ENCODE assay signal across 19 cellular contexts in the genomic region with DNA sequence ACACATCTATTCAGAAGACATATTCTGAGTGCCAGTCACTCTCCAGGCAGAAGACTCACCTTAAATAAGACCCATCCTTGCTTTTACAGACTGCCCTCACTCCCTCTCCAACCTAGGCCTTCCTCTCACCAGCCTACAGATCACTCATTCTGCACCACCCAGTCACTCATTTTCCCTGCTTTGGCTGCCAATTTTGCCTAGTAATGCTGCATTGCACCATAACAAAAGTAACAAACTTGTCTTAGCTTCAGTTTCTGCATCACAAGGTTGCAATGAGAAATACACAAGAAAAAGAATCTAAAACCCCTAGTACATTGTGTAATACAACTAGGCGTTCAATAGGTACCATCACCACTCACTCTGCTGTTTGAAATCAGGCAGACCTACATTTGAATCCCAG.
DNase-seq lines count a peak whose midpoint lies in the region; TF ChIP-seq lines count a peak whose summit lies in the region.
"Had no signal": no experiment of that assay in that cellular context is flagged by ENCODE, and none has a peak within 500 bp of the region (broad histone marks: within the 10 kb centered on the region; RNA-seq: fewer than 3 reads in every experiment).

No MANE protein-coding gene starts in this region.

- H3K4me2 ChIP-seq in mammary epithelial cell (ENCODE audit: insufficient read depth, low read depth, low read length): no peak overlapping the region
- H3K4me2 ChIP-seq: SK-N-SH had no signal

- H3K36me3 ChIP-seq in mammary epithelial cell (ENCODE audit: insufficient read depth, low read length): no peaks in the 10 kb centered on the region
- H3K36me3 ChIP-seq: BE2C, Peyer's patch had no signal

- 64% methylated on average over 1 of the region's 1 CpG for WGBS in mammary epithelial cell (ENCODE audit: low coverage, missing lambda C conversion rate)

- no peaks in the 10 kb centered on the region for H4K20me1 ChIP-seq in mammary epithelial cell (ENCODE audit: insufficient read depth, low read length)

- TF ChIP-seq CTCF in MCF 10A (IDR thresholded peaks at IDR 0.05; ENCODE audit: unreplicated experiment): no peak
- no peak for TF ChIP-seq CTCF in mammary epithelial cell (conservative IDR thresholded peaks at IDR 0.05 in 1 of 2, IDR thresholded peaks at IDR 0.05 in 1 of 2; ENCODE audit: extremely low read depth in 1 of 2, insufficient read depth in 1 of 2, low read depth in 1 of 2, low read length in 2 of 2)
- TF ChIP-seq CTCF in epithelial cell of proximal tubule (conservative IDR thresholded peaks at IDR 0.05; ENCODE audit: low read depth, low read length): no peak
- TF ChIP-seq CTCF in type B pancreatic cell (conservative IDR thresholded peaks at IDR 0.05): no peak

- H3K9me3 ChIP-seq in mammary epithelial cell (replicated peaks; ENCODE audit: insufficient read depth, low read length): no peaks in the 10 kb centered on the region
- H3K9me3 ChIP-seq: BE2C, Peyer's patch, SK-N-SH had no signal

- CTCF ChIA-PET in MCF 10A (lab: Yijun Ruan, JAX): no interaction called here
- CTCF ChIA-PET in mammary epithelial cell (lab: Charles Lee; ENCODE audit: low non-redundant PET): no interaction called here

- H3K9me3 Mint-ChIP-seq in MCF 10A (ENCODE audit: unreplicated experiment) (no peaks in the 10 kb centered on the region), type B pancreatic cell (peaks cover 6% of the 10 kb centered on the region)

- H3K4me3 Mint-ChIP-seq in MCF 10A (ENCODE audit: unreplicated experiment) (no peak overlapping the region), type B pancreatic cell (no peak overlapping the region)
- H3K4me3 Mint-ChIP-seq: CD14-positive monocyte had no signal

- DNase-seq in MCF 10A (ENCODE audit: unreplicated experiment) (peak; percentile 14), mammary epithelial cell (no peak), epithelial cell of proximal tubule (ENCODE audit: low read depth) (peak; percentile 26), fibroblast of the conjunctiva (ENCODE audit: low read depth) (peak; percentile 6), type B pancreatic cell (ENCODE audit: extremely low spot score, unreplicated experiment) (no peak), SHP77 (lab: John Stamatoyannopoulos, UW) (no peak), iPS-NIHi11 (ENCODE audit: low spot score) (no peak)
- DNase-seq in activated CD8-positive, alpha-beta memory T cell treated with anti-CD3 and anti-CD28 coated beads, Interleukin-2, amount 50 U/mL, for 4 hours: no peak
- DNase-seq: BE2C, DMS153, DND-41, Kasumi-1, NCI-H2029 treated with DMSO at 0.1 percent for 48 hours, NCI-H526 treated with DMSO at 0.1 percent for 48 hours, Peyer's patch, SK-N-SH had no signal

- H3K27me3 Mint-ChIP-seq in MCF 10A (ENCODE audit: insufficient read depth, unreplicated experiment): no peaks in the 10 kb centered on the region
- H3K27me3 Mint-ChIP-seq in type B pancreatic cell: no peaks in the 10 kb centered on the region

- no peak overlapping the region for H3K27ac ChIP-seq in mammary epithelial cell (ENCODE audit: insufficient read depth, low read depth, low read length)
- H3K27ac ChIP-seq: 22Rv1, Peyer's patch had no signal

- no peaks in the 10 kb centered on the region for H3K4me1 Mint-ChIP-seq in MCF 10A (ENCODE audit: insufficient read depth, unreplicated experiment)
- H3K4me1 Mint-ChIP-seq in type B pancreatic cell (ENCODE audit: unreplicated experiment): peaks cover 20% of the 10 kb centered on the region

- intact Hi-C loops in MCF 10A (cut with micrococcal nuclease): no loop called here
- intact Hi-C loops in mammary epithelial cell (cut with micrococcal nuclease): no loop called here

- H3K4me1 ChIP-seq in mammary epithelial cell (ENCODE audit: insufficient read depth, low read length): no peaks in the 10 kb centered on the region
- H3K4me1 ChIP-seq: BE2C, Peyer's patch had no signal

- H2AFZ ChIP-seq in mammary epithelial cell (ENCODE audit: low read depth, low read length): no peak overlapping the region

- no peak overlapping the region for H3K27ac Mint-ChIP-seq in MCF 10A (ENCODE audit: low read depth, unreplicated experiment)
- peak overlapping the region; percentile 78 for H3K27ac Mint-ChIP-seq in type B pancreatic cell

- dilution Hi-C loops in mammary epithelial cell (cut with HindIII; ENCODE audit: low sequenced_read_pairs): no loop called here

- no peak overlapping the region for H3K9ac ChIP-seq in mammary epithelial cell (ENCODE audit: insufficient read depth, low read length)
- H3K9ac ChIP-seq: SK-N-SH had no signal

- H3K36me3 Mint-ChIP-seq in MCF 10A (ENCODE audit: insufficient read depth, unreplicated experiment): no peaks in the 10 kb centered on the region
- H3K36me3 Mint-ChIP-seq in type B pancreatic cell: no peaks in the 10 kb centered on the region
- H3K36me3 Mint-ChIP-seq: CD14-positive monocyte had no signal

- H3K27me3 ChIP-seq in mammary epithelial cell (ENCODE audit: insufficient read depth, low read length): no peaks in the 10 kb centered on the region
- H3K27me3 ChIP-seq: BE2C, Peyer's patch had no signal

- H3K4me3 ChIP-seq in mammary epithelial cell (replicated peaks in 1 of 3; ENCODE audit: insufficient read depth in 1 of 3, low read depth in 2 of 3, low read length in 3 of 3) (no peak overlapping the region), epithelial cell of proximal tubule (ENCODE audit: low read depth, low read length) (no peak overlapping the region)
- H3K4me3 ChIP-seq: K562, Peyer's patch had no signal

- H3K79me2 ChIP-seq in mammary epithelial cell (ENCODE audit: insufficient read depth, low read length): no peaks in the 10 kb centered on the region

- POLR2A ChIA-PET in MCF 10A (lab: Yijun Ruan, JAX): interaction anchor here (0.6 to 1.2 kb wide), 3 partner anchors 8 to 619 kb away, joined by 3 read pairs; no protein-coding TSS in a partner anchor

- in situ Hi-C loops in mammary epithelial cell (cut with MboI; ENCODE audit: low sequenced_read_pairs in 2 of 2): no loop called here

- no TSS peak for BruUV-seq in MCF 10A (replicated peaks; lab: Mats Ljungman, UMichigan)
- BruUV-seq in mammary epithelial cell (replicated peaks; lab: Mats Ljungman, UMichigan): no TSS peak

Comparison
In these comparisons a context has a peak if more than half of its experiments do, and no peak if none do; other contexts are left out.
1. DNase-seq: peak in MCF 10A (single experiment), epithelial cell of proximal tubule (single experiment) and fibroblast of the conjunctiva (single experiment); none in mammary epithelial cell (single experiment), type B pancreatic cell (single experiment), SHP77 (0 of 2), iPS-NIHi11 (single experiment) and activated CD8-positive, alpha-beta memory T cell treated with anti-CD3 and anti-CD28 coated beads, Interleukin-2, amount 50 U/mL, for 4 hours (single experiment).